8 cellular contexts compared by ENCODE assay signal in genomic region chr2:97661927-97662326, GRCh38. TPM values are rescaled to one million over a fixed set of nuclear protein-coding genes. Genes with fewer than 3 reads are reported as not detected.
A peak's percentile ranks its signal among the peaks of the same experiment; 100 is the strongest.
DNase-seq lines count a peak whose midpoint lies in the region; ATAC-seq and TF ChIP-seq lines count a peak whose summit lies in the region.

No MANE protein-coding gene starts in this region.

- H3K36me3 ChIP-seq in mammary epithelial cell (ENCODE audit: insufficient read depth, low read length) (peaks cover 10% of the 10 kb centered on the region), kidney epithelial cell (ENCODE audit: control insufficient read depth, insufficient read depth, low read length) (peaks cover 3% of the 10 kb centered on the region), tibial artery (peaks cover 20 to 34% (median 25%) of the 10 kb centered on the region in 3 donors)

- no peaks in the 10 kb centered on the region for H3K9me3 Mint-ChIP-seq in MCF 10A (ENCODE audit: unreplicated experiment)
- no peaks in the 10 kb centered on the region for H3K9me3 Mint-ChIP-seq in activated T-helper 17 cell treated with anti-CD3 and anti-CD28 coated beads, Interleukin-2, amount 50 U/mL, for 72 hours

- H3K4me3 ChIP-seq in mammary epithelial cell (replicated peaks in 1 of 3; ENCODE audit: insufficient read depth in 1 of 3, low read depth in 2 of 3, low read length in 3 of 3) = no peak overlapping the region
- peak overlapping the region; percentile 69 for H3K4me3 ChIP-seq in kidney epithelial cell (ENCODE audit: low read depth, low read length)
- peak overlapping the region; percentile 68 to 77 for H3K4me3 ChIP-seq in tibial artery

- CTCF ChIA-PET in MCF 10A (lab: Yijun Ruan, JAX) (interaction anchor here (0.6 to 5.3 kb wide), 6 partner anchors 10 to 590 kb away, joined by 3 to 34 read pairs (median 4); partner anchors contain the start of gene COX5B), mammary epithelial cell (lab: Charles Lee; ENCODE audit: low non-redundant PET) (interaction anchor here (1.1 kb wide), 1 partner anchor 71 kb away, joined by 4 read pairs; no protein-coding TSS in a partner anchor)

- H3K4me1 Mint-ChIP-seq in MCF 10A (ENCODE audit: insufficient read depth, unreplicated experiment) = peaks cover 9% of the 10 kb centered on the region
- peaks cover 8% of the 10 kb centered on the region for H3K4me1 Mint-ChIP-seq in activated T-helper 17 cell treated with anti-CD3 and anti-CD28 coated beads, Interleukin-2, amount 50 U/mL, for 72 hours

- no peak overlapping the region for H3K9ac ChIP-seq in mammary epithelial cell (ENCODE audit: insufficient read depth, low read length)

- H3K27ac Mint-ChIP-seq in MCF 10A (ENCODE audit: low read depth, unreplicated experiment) = peak overlapping the region; percentile 83
- H3K27ac Mint-ChIP-seq in activated T-helper 17 cell treated with anti-CD3 and anti-CD28 coated beads, Interleukin-2, amount 50 U/mL, for 72 hours = peak overlapping the region; percentile 97

- H3K9me3 ChIP-seq in mammary epithelial cell (replicated peaks; ENCODE audit: insufficient read depth, low read length) (no peaks in the 10 kb centered on the region), tibial artery (no peaks in the 10 kb centered on the region)

- BruUV-seq in MCF 10A (replicated peaks; lab: Mats Ljungman, UMichigan) (no TSS peak), mammary epithelial cell (replicated peaks; lab: Mats Ljungman, UMichigan) (no TSS peak)

- peak overlapping the region; percentile 88 for H3K4me3 Mint-ChIP-seq in MCF 10A (ENCODE audit: unreplicated experiment)
- H3K4me3 Mint-ChIP-seq in activated T-helper 17 cell treated with anti-CD3 and anti-CD28 coated beads, Interleukin-2, amount 50 U/mL, for 72 hours = peak overlapping the region; percentile 92

- in situ Hi-C loops in mammary epithelial cell (cut with MboI; ENCODE audit: low sequenced_read_pairs in 2 of 2) = loop anchor here (25.0 kb wide), 1 partner anchor 1600 kb away; no protein-coding TSS in a partner anchor
- in situ Hi-C loops in G401 (cut with HindIII; ENCODE audit: low sequenced_read_pairs) = no loop called here

- H2AFZ ChIP-seq in mammary epithelial cell (ENCODE audit: low read depth, low read length) = no peak overlapping the region

- dilution Hi-C loops in mammary epithelial cell (cut with HindIII; ENCODE audit: low sequenced_read_pairs) = no loop called here

- H3K79me2 ChIP-seq in mammary epithelial cell (ENCODE audit: insufficient read depth, low read length) = peaks cover 44% of the 10 kb centered on the region

- H3K27ac ChIP-seq in mammary epithelial cell (ENCODE audit: insufficient read depth, low read depth, low read length) = no peak overlapping the region
- H3K27ac ChIP-seq in tibial artery = peak overlapping the region; percentile 89 to 93

- H3K36me3 Mint-ChIP-seq in MCF 10A (ENCODE audit: insufficient read depth, unreplicated experiment) = peaks cover 21% of the 10 kb centered on the region
- peaks cover 73% of the 10 kb centered on the region for H3K36me3 Mint-ChIP-seq in activated T-helper 17 cell treated with anti-CD3 and anti-CD28 coated beads, Interleukin-2, amount 50 U/mL, for 72 hours (ENCODE audit: low read depth)

- H3K4me1 ChIP-seq in mammary epithelial cell (ENCODE audit: insufficient read depth, low read length) = peaks cover 15% of the 10 kb centered on the region
- peaks cover 0 to 33% (median 27%) of the 10 kb centered on the region in 4 donors for H3K4me1 ChIP-seq in tibial artery

- TF ChIP-seq CTCF in MCF 10A (IDR thresholded peaks at IDR 0.05; ENCODE audit: unreplicated experiment) (no peak), mammary epithelial cell (conservative IDR thresholded peaks at IDR 0.05 in 1 of 2, IDR thresholded peaks at IDR 0.05 in 1 of 2; ENCODE audit: extremely low read depth in 1 of 2, insufficient read depth in 1 of 2, low read depth in 1 of 2, low read length in 2 of 2) (no peak), kidney epithelial cell (IDR thresholded peaks at IDR 0.05; ENCODE audit: insufficient read depth, low read length, poor library complexity, severe bottlenecking) (no peak), tibial artery (IDR thresholded peaks at IDR 0.05) (no peak)

- POLR2A ChIA-PET in MCF 10A (lab: Yijun Ruan, JAX) = interaction anchor here (0.9 to 5.0 kb wide), 4 partner anchors 8 to 66 kb away, joined by 3 to 150 read pairs (median 15); partner anchors contain the start of gene COX5B

- H3K27me3 Mint-ChIP-seq in MCF 10A (ENCODE audit: insufficient read depth, unreplicated experiment) = no peaks in the 10 kb centered on the region
- H3K27me3 Mint-ChIP-seq in activated T-helper 17 cell treated with anti-CD3 and anti-CD28 coated beads, Interleukin-2, amount 50 U/mL, for 72 hours = no peaks in the 10 kb centered on the region

- ATAC-seq in activated T-helper 17 cell treated with anti-CD3 and anti-CD28 coated beads, Interleukin-2, amount 50 U/mL, for 72 hours (replicated peaks) = no peak
- no peak for ATAC-seq in GM18498 (IDR thresholded peaks at IDR 0.05; ENCODE audit: unreplicated experiment)

- H3K27me3 ChIP-seq in mammary epithelial cell (ENCODE audit: insufficient read depth, low read length) (no peaks in the 10 kb centered on the region), kidney epithelial cell (ENCODE audit: control insufficient read depth, insufficient read depth, low read length) (no peaks in the 10 kb centered on the region), tibial artery (no peaks in the 10 kb centered on the region)

- H3K4me2 ChIP-seq in mammary epithelial cell (ENCODE audit: insufficient read depth, low read depth, low read length) = no peak overlapping the region

- WGBS in mammary epithelial cell (ENCODE audit: low coverage, missing lambda C conversion rate) = 95% methylated on average over 6 of the region's 6 CpGs

- DNase-seq in MCF 10A (ENCODE audit: unreplicated experiment) (no peak), mammary epithelial cell (no peak), kidney epithelial cell (ENCODE audit: low read depth) (no peak), tibial artery (no peak), G401 (ENCODE audit: low spot score) (no peak), NCI-H2171 treated with DMSO at 0.1 percent for 48 hours (lab: John Stamatoyannopoulos, UW) (no peak)

- intact Hi-C loops in MCF 10A (cut with micrococcal nuclease) = no loop called here
- intact Hi-C loops in mammary epithelial cell (cut with micrococcal nuclease) = no loop called here
- intact Hi-C loops in tibial artery (cut with DNase I; ENCODE audit: low total_unique reads) = loop anchor here (2.0 kb wide), 1 partner anchor 15 kb away; the partner anchor contains the start of gene COX5B

- no peaks in the 10 kb centered on the region for H4K20me1 ChIP-seq in mammary epithelial cell (ENCODE audit: insufficient read depth, low read length)

RNA-seq across cellular contexts. Expression of gene ACTR1B, which starts 1.9 kb away (rescaled TPM):
- total RNA-seq in MCF 10A (2022) (56.8 and 63.7 TPM in 2 replicates), mammary epithelial cell (10 to 100 TPM; 51.8 to 56.4 TPM), kidney epithelial cell (50.3 and 58.3 TPM in 2 replicates)
- polyA plus RNA-seq in mammary epithelial cell = 48.5 TPM
- polyA minus RNA-seq in mammary epithelial cell = 35.4 TPM
- 100 to 1,000 TPM in 1 of 2 donors, 10 to 100 TPM in 1; 68.7 to 148 TPM for total RNA-seq in activated T-helper 17 cell treated with anti-CD3 and anti-CD28 coated beads, Interleukin-2, amount 50 U/mL, for 72 hours
- total RNA-seq in G401 (2014; rRNA removed; shearing (Covaris generic)) = 57.6 and 68.4 TPM in 2 replicates

RNA-seq across cellular contexts. Expression of gene C2orf92, which starts 7.6 kb away (rescaled TPM):
- total RNA-seq in MCF 10A (2022) = 5.3 and 7.6 TPM in 2 replicates
- total RNA-seq in mammary epithelial cell = 1 to 10 TPM; 1.5 to 2.8 TPM
- 0.84 TPM for polyA plus RNA-seq in mammary epithelial cell
- polyA minus RNA-seq in mammary epithelial cell = not detected
- total RNA-seq in activated T-helper 17 cell treated with anti-CD3 and anti-CD28 coated beads, Interleukin-2, amount 50 U/mL, for 72 hours = 10 to 100 TPM; 12.0 to 51.2 TPM
- total RNA-seq in kidney epithelial cell = 0.96 and 1.9 TPM in 2 replicates
- 4.8 TPM in 1 of 2 replicates, not detected in the other for total RNA-seq in G401 (2014; rRNA removed; shearing (Covaris generic))

RNA-seq across cellular contexts. Expression of gene COX5B, which starts 16.1 kb away (rescaled TPM):
- total RNA-seq in MCF 10A (2022) (272 and 284 TPM in 2 replicates), mammary epithelial cell (100 to 1,000 TPM; 120 to 181 TPM), kidney epithelial cell (393 and 441 TPM in 2 replicates)
- polyA plus RNA-seq in mammary epithelial cell = 319 TPM
- polyA minus RNA-seq in mammary epithelial cell = 13.2 TPM
- total RNA-seq in activated T-helper 17 cell treated with anti-CD3 and anti-CD28 coated beads, Interleukin-2, amount 50 U/mL, for 72 hours = 100 to 1,000 TPM; 218 to 235 TPM
- total RNA-seq in G401 (2014; rRNA removed; shearing (Covaris generic)) = 441 and 748 TPM in 2 replicates

RNA-seq across cellular contexts. Expression of gene ZAP70, which starts 51.4 kb away (rescaled TPM):
- total RNA-seq in MCF 10A (2022) (not detected in 2 replicates), mammary epithelial cell (under 1 TPM in 1 of 2 donors, not detected in 1; 0.17 TPM), kidney epithelial cell (0.55 TPM in 1 of 2 replicates, not detected in the other)
- 0.06 TPM for polyA plus RNA-seq in mammary epithelial cell
- not detected for polyA minus RNA-seq in mammary epithelial cell
- 100 to 1,000 TPM; 176 to 233 TPM for total RNA-seq in activated T-helper 17 cell treated with anti-CD3 and anti-CD28 coated beads, Interleukin-2, amount 50 U/mL, for 72 hours
- not detected in 2 replicates for total RNA-seq in G401 (2014; rRNA removed; shearing (Covaris generic))

Comparison
In these comparisons a context has a peak if more than half of its experiments do, and no peak if none do; other contexts are left out.
1. H3K4me3 ChIP-seq: peak in kidney epithelial cell (single experiment) and tibial artery (2 of 2); none in mammary epithelial cell (0 of 3).